ENCODE assay signal across 1 cellular context in genomic region chr19:13002970-13003540, GRCh38.
TF ChIP-seq lines count a peak whose summit lies in the region.

No MANE protein-coding gene starts in this region.

TF ChIP-seq in SK-N-SH, 30 proteins besides CTCF, POLR2A, EP300 and RAD21:
- no peak for TF ChIP-seq ELF1 (IDR thresholded peaks at IDR 0.05)
- no peak for TF ChIP-seq SMC3 (IDR thresholded peaks at IDR 0.05; ENCODE audit: low read depth, low read length)
- no peak for TF ChIP-seq RCOR1 (IDR thresholded peaks at IDR 0.05; ENCODE audit: low read length)
- TF ChIP-seq REST (IDR thresholded peaks at IDR 0.05; ENCODE audit: low read depth, low read length), result no peak
- no peak for TF ChIP-seq IRF3 (IDR thresholded peaks at IDR 0.05; ENCODE audit: low read depth, low read length)
- no peak for TF ChIP-seq SIN3A (IDR thresholded peaks at IDR 0.05; ENCODE audit: borderline replicate concordance, low read depth, low read length)
- no peak for TF ChIP-seq FOXJ3 (CRISPR knock-in tag; IDR thresholded peaks at IDR 0.05)
- no peak for TF ChIP-seq TAF1 (IDR thresholded peaks at IDR 0.05; ENCODE audit: borderline replicate concordance, low read depth, low read length)
- no peak for TF ChIP-seq JUND (IDR thresholded peaks at IDR 0.05)
- TF ChIP-seq RFX5 (IDR thresholded peaks at IDR 0.05; ENCODE audit: low read length), result no peak
- no peak for TF ChIP-seq FOSL2 (IDR thresholded peaks at IDR 0.05; ENCODE audit: borderline replicate concordance, low read depth)
- TF ChIP-seq YY1 (IDR thresholded peaks at IDR 0.05; ENCODE audit: low read depth), result no peak
- no peak for TF ChIP-seq FOXM1 (IDR thresholded peaks at IDR 0.05; ENCODE audit: low read depth)
- TF ChIP-seq TCF12 (IDR thresholded peaks at IDR 0.05), result no peak
- no peak for TF ChIP-seq MAX (IDR thresholded peaks at IDR 0.05; ENCODE audit: low read depth)
